Comparison of ENCODE assay signal across 8 cellular contexts in genomic region chr22:41523464-41524221, GRCh38. TPM values are rescaled to one million over a fixed set of nuclear protein-coding genes. Genes with fewer than 3 reads are reported as not detected.
DNase-seq lines count a peak whose midpoint lies in the region; ATAC-seq and TF ChIP-seq lines count a peak whose summit lies in the region.

No MANE protein-coding gene starts in this region.

- H3K9me3 ChIP-seq in esophagus muscularis mucosa: no peaks in the 10 kb centered on the region
- no peaks in the 10 kb centered on the region for H3K9me3 ChIP-seq in neural cell (ENCODE audit: low read length)

- H3K36me3 ChIP-seq in ACC112 (ENCODE audit: insufficient read depth, low read length) (no peaks in the 10 kb centered on the region), esophagus muscularis mucosa (peaks cover 28 to 97% (median 78%) of the 10 kb centered on the region in 4 donors), neural cell (ENCODE audit: insufficient read depth, low read length) (no peaks in the 10 kb centered on the region)

- no peaks in the 10 kb centered on the region for H3K9me2 ChIP-seq in neural cell (ENCODE audit: insufficient read depth, low read length)

- H3K9ac ChIP-seq in neural cell (ENCODE audit: low read length): no peak overlapping the region

- H3K27me3 ChIP-seq in ACC112 (ENCODE audit: insufficient read depth, low read length) (no peaks in the 10 kb centered on the region), esophagus muscularis mucosa (no peaks in the 10 kb centered on the region), neural cell (ENCODE audit: insufficient read depth, low read depth, low read length) (no peaks in the 10 kb centered on the region)

- TF ChIP-seq POLR2A in esophagus muscularis mucosa (IDR thresholded peaks at IDR 0.05; ENCODE audit: low read depth): no peak

- no peak overlapping the region for H2AFZ ChIP-seq in ACC112 (ENCODE audit: low read length, unreplicated experiment)
- no peak overlapping the region for H2AFZ ChIP-seq in neural cell (ENCODE audit: low read depth, low read length)

- TF ChIP-seq CTCF in esophagus muscularis mucosa (IDR thresholded peaks at IDR 0.05) (no peak), neural cell (IDR thresholded peaks at IDR 0.05; ENCODE audit: poor library complexity, severe bottlenecking) (no peak)

- H3K79me2 ChIP-seq in ACC112 (ENCODE audit: control insufficient read depth, insufficient read depth, low read length, unreplicated experiment): no peaks in the 10 kb centered on the region
- no peaks in the 10 kb centered on the region for H3K79me2 ChIP-seq in neural cell (replicated peaks; ENCODE audit: insufficient read depth, low read length)

- peaks cover 2% of the 10 kb centered on the region for H3K4me1 ChIP-seq in ACC112 (ENCODE audit: control insufficient read depth, insufficient read depth, low read length, unreplicated experiment)
- peaks cover 41 to 50% (median 46%) of the 10 kb centered on the region in 4 donors for H3K4me1 ChIP-seq in esophagus muscularis mucosa

- DNase-seq in esophagus muscularis mucosa (ENCODE audit: extremely low spot score) (no peak), COLO668 (lab: John Stamatoyannopoulos, UW; ENCODE audit: unreplicated experiment) (no peak)
- DNase-seq in stimulated activated naive CD4-positive, alpha-beta T cell treated with Interleukin-2 at 50 U/mL for 16 hours (lab: John Stamatoyannopoulos, UW): no peak

- H4K20me1 ChIP-seq in neural cell (ENCODE audit: insufficient read depth): no peaks in the 10 kb centered on the region

- TF ChIP-seq EP300 in esophagus muscularis mucosa (IDR thresholded peaks at IDR 0.05): no peak
- no peak for TF ChIP-seq EP300 in neural cell (conservative IDR thresholded peaks at IDR 0.05; ENCODE audit: poor library complexity, severe bottlenecking)

- intact Hi-C loops in esophagus muscularis mucosa (cut with DNase I): loop anchor here (10.0 kb wide), 1 partner anchor 219 kb away; the partner anchor contains the start of gene ZC3H7B

- 0 out of 2 replicates have a peak overlapping the region, but pooled peaks have one; percentile 37 for H3K27ac ChIP-seq in ACC112 (ENCODE audit: low read depth, low read length)
- peak overlapping the region; percentile 90 to 93 (median 92) for H3K27ac ChIP-seq in esophagus muscularis mucosa (replicated peaks in 1 of 4)
- H3K27ac ChIP-seq in neural cell (ENCODE audit: low read length): no peak overlapping the region

- no peak for TF ChIP-seq RAD21 in neural cell (conservative IDR thresholded peaks at IDR 0.05)

- WGBS in esophagus muscularis mucosa: 48% methylated on average over 18 of the region's 21 CpGs

- H3K4me3 ChIP-seq in ACC112 (ENCODE audit: low read depth, low read length) (no peak overlapping the region), esophagus muscularis mucosa (no peak overlapping the region), neural cell (ENCODE audit: low read length) (no peak overlapping the region)

- no peak overlapping the region for H3K4me2 ChIP-seq in neural cell (ENCODE audit: low read length)

- no peaks in the 10 kb centered on the region for H3F3A ChIP-seq in neural cell (ENCODE audit: insufficient read depth, low read length, poor library complexity, severe bottlenecking)

- ATAC-seq in HG02678 (IDR thresholded peaks at IDR 0.05; ENCODE audit: unreplicated experiment) (no peak), HG03521 (IDR thresholded peaks at IDR 0.05; ENCODE audit: unreplicated experiment) (no peak)

TF ChIP-seq in PFSK-1, 5 proteins besides CTCF, POLR2A, EP300 and RAD21:
- TF ChIP-seq FOXP2 (optimal IDR thresholded peaks at IDR 0.05; ENCODE audit: borderline replicate concordance, extremely low read depth, extremely low read length, insufficient read depth) (peak; percentile 20), POLR2AphosphoS5 (IDR thresholded peaks at IDR 0.05; ENCODE audit: low read depth, low read length) (peak; percentile 31), TAF1 (IDR thresholded peaks at IDR 0.05; ENCODE audit: borderline replicate concordance, insufficient read depth, low read length) (no peak)
TF ChIP-seq in PFSK-1: peak in this region for 2.

TF ChIP-seq in neural cell, 6 proteins besides CTCF, POLR2A, EP300 and RAD21:
- TF ChIP-seq POLR2AphosphoS5 (IDR thresholded peaks at IDR 0.05): peak; percentile 22
- TF ChIP-seq, protein P1, sequence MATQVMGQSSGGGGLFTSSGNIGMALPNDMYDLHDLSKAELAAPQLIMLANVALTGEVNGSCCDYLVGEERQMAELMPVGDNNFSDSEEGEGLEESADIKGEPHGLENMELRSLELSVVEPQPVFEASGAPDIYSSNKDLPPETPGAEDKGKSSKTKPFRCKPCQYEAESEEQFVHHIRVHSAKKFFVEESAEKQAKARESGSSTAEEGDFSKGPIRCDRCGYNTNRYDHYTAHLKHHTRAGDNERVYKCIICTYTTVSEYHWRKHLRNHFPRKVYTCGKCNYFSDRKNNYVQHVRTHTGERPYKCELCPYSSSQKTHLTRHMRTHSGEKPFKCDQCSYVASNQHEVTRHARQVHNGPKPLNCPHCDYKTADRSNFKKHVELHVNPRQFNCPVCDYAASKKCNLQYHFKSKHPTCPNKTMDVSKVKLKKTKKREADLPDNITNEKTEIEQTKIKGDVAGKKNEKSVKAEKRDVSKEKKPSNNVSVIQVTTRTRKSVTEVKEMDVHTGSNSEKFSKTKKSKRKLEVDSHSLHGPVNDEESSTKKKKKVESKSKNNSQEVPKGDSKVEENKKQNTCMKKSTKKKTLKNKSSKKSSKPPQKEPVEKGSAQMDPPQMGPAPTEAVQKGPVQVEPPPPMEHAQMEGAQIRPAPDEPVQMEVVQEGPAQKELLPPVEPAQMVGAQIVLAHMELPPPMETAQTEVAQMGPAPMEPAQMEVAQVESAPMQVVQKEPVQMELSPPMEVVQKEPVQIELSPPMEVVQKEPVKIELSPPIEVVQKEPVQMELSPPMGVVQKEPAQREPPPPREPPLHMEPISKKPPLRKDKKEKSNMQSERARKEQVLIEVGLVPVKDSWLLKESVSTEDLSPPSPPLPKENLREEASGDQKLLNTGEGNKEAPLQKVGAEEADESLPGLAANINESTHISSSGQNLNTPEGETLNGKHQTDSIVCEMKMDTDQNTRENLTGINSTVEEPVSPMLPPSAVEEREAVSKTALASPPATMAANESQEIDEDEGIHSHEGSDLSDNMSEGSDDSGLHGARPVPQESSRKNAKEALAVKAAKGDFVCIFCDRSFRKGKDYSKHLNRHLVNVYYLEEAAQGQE (IDR thresholded peaks at IDR 0.05; ENCODE audit: borderline replicate concordance): no peak

RNA-seq across cellular contexts. Expression of gene POLR3H, which starts 20.6 kb away (rescaled TPM):
- polyA plus RNA-seq in PFSK-1 (2012; ENCODE audit: insufficient read length, low read depth): 67.2 TPM
- 10 to 100 TPM; 20.9 to 28.2 (median 23.0) TPM for total RNA-seq in esophagus muscularis mucosa
- polyA plus RNA-seq in neural cell: 28.0 and 35.8 TPM in 2 replicates
- 25.8 and 27.0 TPM in 2 replicates for polyA minus RNA-seq in neural cell

RNA-seq across cellular contexts. Expression of gene CSDC2, which starts 37.2 kb away (rescaled TPM):
- polyA plus RNA-seq in PFSK-1 (2012; ENCODE audit: insufficient read length, low read depth): 17.0 TPM
- 10 to 100 TPM in 1 of 4 donors, 1 to 10 TPM in 3; 2.9 to 12.4 (median 7.1) TPM for total RNA-seq in esophagus muscularis mucosa
- polyA plus RNA-seq in neural cell: 7.1 and 10.3 TPM in 2 replicates
- polyA minus RNA-seq in neural cell: 6.3 and 7.8 TPM in 2 replicates

RNA-seq across cellular contexts. Expression of gene ACO2, which starts 54.7 kb away (rescaled TPM):
- 143 TPM for polyA plus RNA-seq in PFSK-1 (2012; ENCODE audit: insufficient read length, low read depth)
- 100 to 1,000 TPM; 141 to 214 (median 166) TPM for total RNA-seq in esophagus muscularis mucosa
- polyA plus RNA-seq in neural cell: 72.3 and 88.2 TPM in 2 replicates
- 110 TPM in 2 replicates for polyA minus RNA-seq in neural cell

RNA-seq across cellular contexts. Expression of gene PHF5A, which starts 55.2 kb away (rescaled TPM):
- 42.9 TPM for polyA plus RNA-seq in PFSK-1 (2012; ENCODE audit: insufficient read length, low read depth)
- 10 to 100 TPM; 36.5 to 46.1 (median 42.2) TPM for total RNA-seq in esophagus muscularis mucosa
- 148 and 153 TPM in 2 replicates for polyA plus RNA-seq in neural cell
- polyA minus RNA-seq in neural cell: 66.7 and 76.3 TPM in 2 replicates
